In the genomic region with DNA sequence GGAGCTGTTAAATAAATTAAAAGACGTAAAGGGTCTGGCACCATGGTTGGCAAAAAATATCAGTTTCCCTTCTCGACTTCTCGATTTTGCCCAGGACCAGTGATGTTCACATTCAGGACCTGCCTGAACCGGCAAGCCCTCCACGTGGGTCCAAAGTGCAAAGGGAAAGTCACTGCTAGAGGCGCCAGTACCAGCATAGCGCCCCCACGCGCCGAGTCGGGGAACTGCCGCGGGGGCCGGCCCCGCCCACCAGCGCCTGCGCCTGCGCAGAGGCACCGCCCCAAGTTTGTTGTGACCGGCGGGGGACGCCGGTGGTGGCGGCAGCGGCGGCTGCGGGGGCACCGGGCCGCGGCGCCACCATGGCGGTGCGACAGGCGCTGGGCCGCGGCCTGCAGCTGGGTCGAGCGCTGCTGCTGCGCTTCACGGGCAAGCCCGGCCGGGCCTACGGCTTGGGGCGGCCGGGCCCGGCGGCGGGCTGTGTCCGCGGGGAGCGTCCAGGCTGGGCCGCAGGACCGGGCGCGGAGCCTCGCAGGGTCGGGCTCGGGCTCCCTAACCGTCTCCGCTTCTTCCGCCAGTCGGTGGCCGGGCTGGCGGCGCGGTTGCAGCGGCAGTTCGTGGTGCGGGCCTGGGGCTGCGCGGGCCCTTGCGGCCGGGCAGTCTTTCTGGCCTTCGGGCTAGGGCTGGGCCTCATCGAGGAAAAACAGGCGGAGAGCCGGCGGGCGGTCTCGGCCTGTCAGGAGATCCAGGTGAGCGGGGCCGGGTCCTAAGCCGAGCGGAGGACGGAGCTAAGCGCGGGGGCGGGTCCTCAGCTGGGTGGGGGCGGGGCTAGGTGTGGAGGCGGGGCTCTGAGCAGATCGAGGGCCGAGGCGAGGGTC, we compare ENCODE assay signal across 1 cellular context.
TF ChIP-seq lines count a peak whose summit lies in the region.

Gene PINK1, plus strand, starts transcription at position 269 of the 875 bp plus-strand sequence. Its CDS starts 91 bp downstream, at position 360.

TF ChIP-seq in HepG2, 621 proteins besides CTCF, POLR2A, EP300 and RAD21 (continued from another document):
- TF ChIP-seq, protein P1, sequence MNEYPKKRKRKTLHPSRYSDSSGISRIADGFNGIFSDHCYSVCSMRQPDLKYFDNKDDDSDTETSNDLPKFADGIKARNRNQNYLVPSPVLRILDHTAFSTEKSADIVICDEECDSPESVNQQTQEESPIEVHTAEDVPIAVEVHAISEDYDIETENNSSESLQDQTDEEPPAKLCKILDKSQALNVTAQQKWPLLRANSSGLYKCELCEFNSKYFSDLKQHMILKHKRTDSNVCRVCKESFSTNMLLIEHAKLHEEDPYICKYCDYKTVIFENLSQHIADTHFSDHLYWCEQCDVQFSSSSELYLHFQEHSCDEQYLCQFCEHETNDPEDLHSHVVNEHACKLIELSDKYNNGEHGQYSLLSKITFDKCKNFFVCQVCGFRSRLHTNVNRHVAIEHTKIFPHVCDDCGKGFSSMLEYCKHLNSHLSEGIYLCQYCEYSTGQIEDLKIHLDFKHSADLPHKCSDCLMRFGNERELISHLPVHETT (CRISPR knock-in tag; conservative IDR thresholded peaks at IDR 0.05) = no peak
- TF ChIP-seq FOXC1 (CRISPR knock-in tag; IDR thresholded peaks at IDR 0.05; ENCODE audit: borderline replicate concordance) (no peak), ZNF577 (CRISPR knock-in tag; IDR thresholded peaks at IDR 0.05; ENCODE audit: borderline replicate concordance, low read depth) (no peak), ZMYM3 (CRISPR knock-in tag; IDR thresholded peaks at IDR 0.05) (peak; percentile 19; the same call in 1 of the 2 replicates), ZNF605 (CRISPR knock-in tag; IDR thresholded peaks at IDR 0.05) (no peak), JUND (CRISPR knock-in tag; IDR thresholded peaks at IDR 0.05) (no peak), GLMP (CRISPR knock-in tag; IDR thresholded peaks at IDR 0.05; ENCODE audit: borderline replicate concordance) (no peak), YEATS4 (CRISPR knock-in tag; IDR thresholded peaks at IDR 0.05; ENCODE audit: borderline replicate concordance) (peak; percentile 37), SOX6 (IDR thresholded peaks at IDR 0.05) (no peak), SOX6 (CRISPR knock-in tag; IDR thresholded peaks at IDR 0.05) (peak; percentile 68), FOXK1 (CRISPR knock-in tag; IDR thresholded peaks at IDR 0.05; ENCODE audit: borderline replicate concordance, low read depth) (peak; percentile 52; the same call in 1 of the 2 replicates), ELF4 (CRISPR knock-in tag; IDR thresholded peaks at IDR 0.05; ENCODE audit: borderline replicate concordance) (no peak), ZNF687 (CRISPR knock-in tag; IDR thresholded peaks at IDR 0.05) (peak; percentile 83), ZNF792 (CRISPR knock-in tag; IDR thresholded peaks at IDR 0.05) (peak; percentile 70; the same call in 1 of the 2 replicates), GMEB1 (CRISPR knock-in tag; IDR thresholded peaks at IDR 0.05; ENCODE audit: borderline replicate concordance) (0 out of 2 replicates have a peak, but pooled peaks have one; percentile 21), ZFP82 (CRISPR knock-in tag; IDR thresholded peaks at IDR 0.05; ENCODE audit: borderline replicate concordance) (peak; percentile 70; the same call in 1 of the 2 replicates), ZNF747 (CRISPR knock-in tag; IDR thresholded peaks at IDR 0.05; ENCODE audit: borderline replicate concordance) (peak; percentile 34; the same call in 1 of the 2 replicates), ZNF20 (CRISPR knock-in tag; IDR thresholded peaks at IDR 0.05) (no peak)
- TF ChIP-seq, protein P2, sequence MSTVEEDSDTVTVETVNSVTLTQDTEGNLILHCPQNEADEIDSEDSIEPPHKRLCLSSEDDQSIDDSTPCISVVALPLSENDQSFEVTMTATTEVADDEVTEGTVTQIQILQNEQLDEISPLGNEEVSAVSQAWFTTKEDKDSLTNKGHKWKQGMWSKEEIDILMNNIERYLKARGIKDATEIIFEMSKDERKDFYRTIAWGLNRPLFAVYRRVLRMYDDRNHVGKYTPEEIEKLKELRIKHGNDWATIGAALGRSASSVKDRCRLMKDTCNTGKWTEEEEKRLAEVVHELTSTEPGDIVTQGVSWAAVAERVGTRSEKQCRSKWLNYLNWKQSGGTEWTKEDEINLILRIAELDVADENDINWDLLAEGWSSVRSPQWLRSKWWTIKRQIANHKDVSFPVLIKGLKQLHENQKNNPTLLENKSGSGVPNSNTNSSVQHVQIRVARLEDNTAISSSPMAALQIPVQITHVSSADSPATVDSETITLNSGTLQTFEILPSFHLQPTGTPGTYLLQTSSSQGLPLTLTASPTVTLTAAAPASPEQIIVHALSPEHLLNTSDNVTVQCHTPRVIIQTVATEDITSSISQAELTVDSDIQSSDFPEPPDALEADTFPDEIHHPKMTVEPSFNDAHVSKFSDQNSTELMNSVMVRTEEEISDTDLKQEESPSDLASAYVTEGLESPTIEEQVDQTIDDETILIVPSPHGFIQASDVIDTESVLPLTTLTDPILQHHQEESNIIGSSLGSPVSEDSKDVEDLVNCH (CRISPR knock-in tag; IDR thresholded peaks at IDR 0.05) = no peak
- TF ChIP-seq, protein P3, sequence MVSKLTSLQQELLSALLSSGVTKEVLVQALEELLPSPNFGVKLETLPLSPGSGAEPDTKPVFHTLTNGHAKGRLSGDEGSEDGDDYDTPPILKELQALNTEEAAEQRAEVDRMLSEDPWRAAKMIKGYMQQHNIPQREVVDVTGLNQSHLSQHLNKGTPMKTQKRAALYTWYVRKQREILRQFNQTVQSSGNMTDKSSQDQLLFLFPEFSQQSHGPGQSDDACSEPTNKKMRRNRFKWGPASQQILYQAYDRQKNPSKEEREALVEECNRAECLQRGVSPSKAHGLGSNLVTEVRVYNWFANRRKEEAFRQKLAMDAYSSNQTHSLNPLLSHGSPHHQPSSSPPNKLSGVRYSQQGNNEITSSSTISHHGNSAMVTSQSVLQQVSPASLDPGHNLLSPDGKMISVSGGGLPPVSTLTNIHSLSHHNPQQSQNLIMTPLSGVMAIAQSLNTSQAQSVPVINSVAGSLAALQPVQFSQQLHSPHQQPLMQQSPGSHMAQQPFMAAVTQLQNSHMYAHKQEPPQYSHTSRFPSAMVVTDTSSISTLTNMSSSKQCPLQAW (CRISPR knock-in tag; IDR thresholded peaks at IDR 0.05) = peak; percentile 33
- TF ChIP-seq, protein P4, sequence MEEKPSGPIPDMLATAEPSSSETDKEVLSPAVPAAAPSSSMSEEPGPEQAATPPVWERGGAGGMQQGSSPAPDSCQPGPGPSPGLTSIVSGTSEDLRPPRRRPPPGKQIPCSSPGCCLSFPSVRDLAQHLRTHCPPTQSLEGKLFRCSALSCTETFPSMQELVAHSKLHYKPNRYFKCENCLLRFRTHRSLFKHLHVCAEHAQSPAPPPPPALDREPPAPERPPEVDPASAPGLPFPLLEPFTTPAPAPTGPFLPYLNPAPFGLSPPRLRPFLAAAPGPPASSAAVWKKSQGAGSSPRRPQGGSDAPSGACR (CRISPR knock-in tag; IDR thresholded peaks at IDR 0.05) = no peak
